Comparison of ENCODE assay signal across 17 cellular contexts in the genomic region with DNA sequence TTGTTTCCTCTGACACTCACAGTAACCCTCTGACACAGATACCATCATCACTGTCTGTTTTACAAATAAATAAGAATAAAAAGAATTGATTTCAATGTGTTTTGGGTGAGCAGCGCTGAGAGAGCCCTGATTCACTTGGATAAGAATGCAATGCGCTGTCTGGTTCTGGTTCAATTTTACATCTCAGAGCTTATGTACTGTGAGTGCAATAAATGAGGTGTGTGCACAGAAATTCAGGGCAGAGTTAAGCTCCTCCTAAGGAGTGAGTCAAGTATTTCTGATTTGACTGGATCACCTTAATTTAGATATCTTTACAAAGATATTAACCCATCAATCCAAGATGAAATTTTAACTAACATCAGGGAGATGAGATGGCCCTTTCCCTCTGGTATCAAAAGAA. TPM values are rescaled to one million over a fixed set of nuclear protein-coding genes. Genes with fewer than 3 reads are reported as not detected.
DNase-seq lines count a peak whose midpoint lies in the region; ATAC-seq, FAIRE-seq and TF ChIP-seq lines count a peak whose summit lies in the region.
"Had no signal": no experiment of that assay in that cellular context is flagged by ENCODE, and none has a peak within 500 bp of the region (broad histone marks: within the 10 kb centered on the region; RNA-seq: fewer than 3 reads in every experiment).

No MANE protein-coding gene starts in this region.

- H3K4me2 ChIP-seq in OCI-LY3 (ENCODE audit: low read length), result peak overlapping the region; percentile 16

- H3K27ac Mint-ChIP-seq in CD4-positive, alpha-beta T cell, result peak overlapping the region; percentile 56
- no peak overlapping the region for H3K27ac Mint-ChIP-seq in activated T-helper 17 cell treated with anti-CD3 and anti-CD28 coated beads, Interleukin-2, amount 50 U/mL, for 72 hours
- H3K27ac Mint-ChIP-seq: B cell; CD4-positive, alpha-beta memory T cell had no signal

- H3K27me3 Mint-ChIP-seq in CD4-positive, alpha-beta T cell, result no peaks in the 10 kb centered on the region
- no peaks in the 10 kb centered on the region for H3K27me3 Mint-ChIP-seq in activated T-helper 17 cell treated with anti-CD3 and anti-CD28 coated beads, Interleukin-2, amount 50 U/mL, for 72 hours
- H3K27me3 Mint-ChIP-seq: B cell; CD4-positive, alpha-beta memory T cell had no signal

- H3K4me1 ChIP-seq in OCI-LY3 (ENCODE audit: low read length), result peaks cover 37% of the 10 kb centered on the region

- no peak overlapping the region for H3K4me3 ChIP-seq in OCI-LY3 (ENCODE audit: low read length)
- H3K4me3 ChIP-seq: GM23248 had no signal

- H3K27me3 ChIP-seq in CD4-positive, alpha-beta T cell (ENCODE audit: control insufficient read depth, insufficient read depth, low read length), result no peaks in the 10 kb centered on the region
- H3K27me3 ChIP-seq in OCI-LY3 (ENCODE audit: low read depth, low read length), result no peaks in the 10 kb centered on the region

- ATAC-seq in CD4-positive, alpha-beta T cell (ENCODE audit: poor library complexity), result no peak
- peak; percentile 46 for ATAC-seq in left colon
- ATAC-seq in GM21619 (IDR thresholded peaks at IDR 0.05; ENCODE audit: unreplicated experiment), result no peak
- ATAC-seq in activated T-helper 17 cell treated with anti-CD3 and anti-CD28 coated beads, Interleukin-2, amount 50 U/mL, for 72 hours (replicated peaks), result no peak

- TF ChIP-seq CTCF in CD4-positive, alpha-beta T cell (IDR thresholded peaks at IDR 0.05), result no peak
- TF ChIP-seq CTCF in OCI-LY3 (IDR thresholded peaks at IDR 0.05; ENCODE audit: low read depth, low read length), result no peak
- TF ChIP-seq CTCF in RWPE1 (conservative IDR thresholded peaks at IDR 0.05; ENCODE audit: low read depth), result no peak

- no peaks in the 10 kb centered on the region for H4K20me1 ChIP-seq in OCI-LY3 (ENCODE audit: insufficient read depth, low read length)

- no peak overlapping the region for H3K4me3 Mint-ChIP-seq in CD4-positive, alpha-beta T cell
- H3K4me3 Mint-ChIP-seq in activated T-helper 17 cell treated with anti-CD3 and anti-CD28 coated beads, Interleukin-2, amount 50 U/mL, for 72 hours, result no peak overlapping the region
- H3K4me3 Mint-ChIP-seq: B cell had no signal

- intact Hi-C loops in CD4-positive, alpha-beta T cell (cut with DNase I, micrococcal nuclease), result loop anchor here (5.0 kb wide), 3 partner anchors 36 to 56 kb away; partner anchors contain the start of gene TMSB4X (in 1 of the 2)
- intact Hi-C loops in left colon (cut with DNase I, micrococcal nuclease), result no loop called here

- H2AFZ ChIP-seq in OCI-LY3 (ENCODE audit: low read depth, low read length), result no peak overlapping the region
- H2AFZ ChIP-seq: GM23248 had no signal

- CTCF ChIA-PET in CD4-positive, alpha-beta T cell (lab: Charles Lee), result interaction anchor here (1.0 kb wide), 1 partner anchor 16 kb away, joined by 4 read pairs; no protein-coding TSS in a partner anchor
- CTCF ChIA-PET in RWPE1 (lab: Yijun Ruan, JAX), result no interaction called here

- no peak overlapping the region for H3K27ac ChIP-seq in CD4-positive, alpha-beta T cell (ENCODE audit: low read depth, low read length)
- H3K27ac ChIP-seq in OCI-LY3 (ENCODE audit: low read length), result no peak overlapping the region
- no peak overlapping the region for H3K27ac ChIP-seq in RWPE1
- H3K27ac ChIP-seq: GM23248 had no signal

- POLR2A ChIA-PET in CD4-positive, alpha-beta T cell (lab: Charles Lee), result interaction anchor here (0.9 to 11.6 kb wide), 3 partner anchors 18 to 58 kb away, joined by 3 to 184 read pairs (median 3); partner anchors contain the start of gene TMSB4X
- POLR2A ChIA-PET in RWPE1 (lab: Yijun Ruan, JAX; ENCODE audit: low non-redundant PET), result no interaction called here

- FAIRE-seq in colon (lab: Jason Lieb, UNC), result peak; percentile 90
- FAIRE-seq: H54 had no signal

- H3K36me3 Mint-ChIP-seq in CD4-positive, alpha-beta T cell (ENCODE audit: low read depth), result no peaks in the 10 kb centered on the region
- H3K36me3 Mint-ChIP-seq in activated T-helper 17 cell treated with anti-CD3 and anti-CD28 coated beads, Interleukin-2, amount 50 U/mL, for 72 hours (ENCODE audit: low read depth), result no peaks in the 10 kb centered on the region
- H3K36me3 Mint-ChIP-seq: CD4-positive, alpha-beta memory T cell had no signal

- no peaks in the 10 kb centered on the region for H3K9me3 Mint-ChIP-seq in CD4-positive, alpha-beta T cell
- H3K9me3 Mint-ChIP-seq in activated T-helper 17 cell treated with anti-CD3 and anti-CD28 coated beads, Interleukin-2, amount 50 U/mL, for 72 hours, result peaks cover 4% of the 10 kb centered on the region
- H3K9me3 Mint-ChIP-seq: CD4-positive, alpha-beta memory T cell had no signal

- H3K4me1 Mint-ChIP-seq in CD4-positive, alpha-beta T cell (ENCODE audit: low read depth), result peaks cover 54% of the 10 kb centered on the region
- peaks cover 13% of the 10 kb centered on the region for H3K4me1 Mint-ChIP-seq in activated T-helper 17 cell treated with anti-CD3 and anti-CD28 coated beads, Interleukin-2, amount 50 U/mL, for 72 hours

- H3K36me3 ChIP-seq in OCI-LY3 (replicated peaks; ENCODE audit: low read depth, low read length), result no peaks in the 10 kb centered on the region

- no peak overlapping the region for H3K9ac ChIP-seq in OCI-LY3 (ENCODE audit: low read length)
- H3K9ac ChIP-seq: GM23248 had no signal

- no peak for DNase-seq in CD4-positive, alpha-beta T cell
- no peak for DNase-seq in left colon
- no peak for DNase-seq in stimulated activated CD4-positive, alpha-beta T cell treated with anti-CD3 and anti-CD28 coated beads, Interleukin-2, amount 100 ng/mL, for 48 hours
- DNase-seq in RWPE1 (ENCODE audit: low spot score), result no peak
- DNase-seq: C1 segment of cervical spinal cord; CD4-positive, alpha-beta memory T cell; DMS79; GM23248 had no signal

- H3K9me3 ChIP-seq in CD4-positive, alpha-beta T cell (ENCODE audit: control insufficient read depth, low read length), result no peaks in the 10 kb centered on the region
- no peaks in the 10 kb centered on the region for H3K9me3 ChIP-seq in OCI-LY3 (ENCODE audit: insufficient read depth, low read length)

- no peaks in the 10 kb centered on the region for H3K79me2 ChIP-seq in OCI-LY3 (ENCODE audit: low read length)

RNA-seq across cellular contexts. Expression of gene FAM9C, which starts 11.2 kb away (rescaled TPM):
- total RNA-seq in CD4-positive, alpha-beta T cell, result not detected
- total RNA-seq in left colon, result under 1 TPM; 0.09 to 0.17 TPM
- under 1 TPM in 1 of 2 donors, not detected in 1; 0.21 TPM for total RNA-seq in activated T-helper 17 cell treated with anti-CD3 and anti-CD28 coated beads, Interleukin-2, amount 50 U/mL, for 72 hours
- total RNA-seq: A172; B cell; CD4-positive, alpha-beta memory T cell; G401; GM23248; HT1080 had no signal

RNA-seq across cellular contexts. Expression of gene TMSB4X, which starts 58.3 kb away (rescaled TPM):
- total RNA-seq in CD4-positive, alpha-beta T cell, result 1,000 to 10,000 TPM; 2,621 to 2,738 TPM
- 1,000 to 10,000 TPM; 4,840 to 5,007 TPM for total RNA-seq in left colon
- 1,000 to 10,000 TPM; 6,631 to 7,873 TPM for total RNA-seq in activated T-helper 17 cell treated with anti-CD3 and anti-CD28 coated beads, Interleukin-2, amount 50 U/mL, for 72 hours

Comparison
In these comparisons a context has a peak if more than half of its experiments do, and no peak if none do; other contexts are left out.
1. intact Hi-C loops: an anchor here in CD4-positive, alpha-beta T cell (5.0 kb wide); none called in left colon.